In genomic region chr12:43776498-43776897, GRCh38 we compare ENCODE assay signal across 8 cellular contexts. TPM values are rescaled to one million over a fixed set of nuclear protein-coding genes. Genes with fewer than 3 reads are reported as not detected.
DNase-seq lines count a peak whose midpoint lies in the region; ATAC-seq and TF ChIP-seq lines count a peak whose summit lies in the region.

No MANE protein-coding gene starts in this region.

- no peak overlapping the region for H3K56ac ChIP-seq in mesendoderm (ENCODE audit: low read length)

- H2AK5ac ChIP-seq in mesendoderm (ENCODE audit: low read length), result no peak overlapping the region

- H3K4me1 Mint-ChIP-seq in activated naive CD8-positive, alpha-beta T cell treated with anti-CD3 and anti-CD28 coated beads, Interleukin-2, amount 10 ng/mL, durations not matched to agents 7 days and 5 days, result no peaks in the 10 kb centered on the region
- H3K4me1 Mint-ChIP-seq in activated naive CD8-positive, alpha-beta T cell treated with anti-CD3 and anti-CD28 coated beads for 36 hours, result peaks cover 2% of the 10 kb centered on the region

- no peaks in the 10 kb centered on the region for H3K9me3 ChIP-seq in adipocyte (ENCODE audit: control insufficient read depth, low read length)

- POLR2A ChIA-PET in activated naive CD8-positive, alpha-beta T cell treated with anti-CD3 and anti-CD28 coated beads, Interleukin-2, amount 10 ng/mL, durations not matched to agents 7 days and 5 days (lab: Charles Lee), result interaction anchor here (1.1 to 1.3 kb wide), 2 partner anchors 29 to 106 kb away, joined by 3 to 4 read pairs; partner anchors contain the start of gene TWF1

- no peaks in the 10 kb centered on the region for H3K27me3 Mint-ChIP-seq in activated naive CD8-positive, alpha-beta T cell treated with anti-CD3 and anti-CD28 coated beads, Interleukin-2, amount 10 ng/mL, durations not matched to agents 7 days and 5 days
- H3K27me3 Mint-ChIP-seq in activated naive CD8-positive, alpha-beta T cell treated with anti-CD3 and anti-CD28 coated beads for 36 hours, result no peaks in the 10 kb centered on the region

- no peak overlapping the region for H3K9ac ChIP-seq in adipocyte (ENCODE audit: low read length)
- no peak overlapping the region for H3K9ac ChIP-seq in mesendoderm (ENCODE audit: low read length)

- H3K4me3 ChIP-seq in adipocyte (ENCODE audit: low read length) (no peak overlapping the region), mesendoderm (ENCODE audit: low read length) (no peak overlapping the region)

- no peak overlapping the region for H3K4me3 Mint-ChIP-seq in activated naive CD8-positive, alpha-beta T cell treated with anti-CD3 and anti-CD28 coated beads, Interleukin-2, amount 10 ng/mL, durations not matched to agents 7 days and 5 days
- H3K4me3 Mint-ChIP-seq in activated naive CD8-positive, alpha-beta T cell treated with anti-CD3 and anti-CD28 coated beads for 36 hours, result no peak overlapping the region

- WGBS in mesendoderm (ENCODE audit: extremely low coverage, insufficient coverage, low lambda C conversion rate), result no CpG with 5 or more reads among the region's 3 CpGs

- H2BK15ac ChIP-seq in mesendoderm (replicated peaks; ENCODE audit: low read depth), result no peak overlapping the region

- no peaks in the 10 kb centered on the region for H3K4me1 ChIP-seq in adipocyte (ENCODE audit: control insufficient read depth, insufficient read depth, low read length)
- H3K4me1 ChIP-seq in mesendoderm (ENCODE audit: control insufficient read depth, low read depth, low read length), result no peaks in the 10 kb centered on the region

- peak; percentile 54 for ATAC-seq in activated naive CD8-positive, alpha-beta T cell treated with anti-CD3 and anti-CD28 coated beads, Interleukin-2, amount 10 ng/mL, durations not matched to agents 7 days and 5 days (ENCODE audit: low read depth)
- ATAC-seq in HG03520 (IDR thresholded peaks at IDR 0.05; ENCODE audit: unreplicated experiment) (no peak), HG03039 (IDR thresholded peaks at IDR 0.05; ENCODE audit: unreplicated experiment) (no peak), omental fat pad (ENCODE audit: low FRiP score) (no peak)

- H4K5ac ChIP-seq in mesendoderm (ENCODE audit: low read length), result no peak overlapping the region

- no peak overlapping the region for H3K4me2 ChIP-seq in mesendoderm (ENCODE audit: low read length)

- no peaks in the 10 kb centered on the region for H3K79me2 ChIP-seq in mesendoderm (ENCODE audit: control insufficient read depth, insufficient read depth, low read length)

- DNase-seq in activated naive CD8-positive, alpha-beta T cell treated with anti-CD3 and anti-CD28 coated beads, Interleukin-2, amount 10 ng/mL, durations not matched to agents 7 days and 5 days, result no peak
- DNase-seq in activated naive CD8-positive, alpha-beta T cell treated with anti-CD3 and anti-CD28 coated beads for 36 hours, result no peak
- DNase-seq in LHCN-M2 (ENCODE audit: low read depth), result peak; percentile 12
- peak; percentile 49 for DNase-seq in adipocyte (ENCODE audit: low read depth)
- peak; percentile 46 for DNase-seq in mesendoderm
- DNase-seq in omental fat pad (ENCODE audit: low spot score), result no peak

- H2BK5ac ChIP-seq in mesendoderm (ENCODE audit: low read length), result no peak overlapping the region

- no peak for TF ChIP-seq CTCF in omental fat pad (IDR thresholded peaks at IDR 0.05)

- no peaks in the 10 kb centered on the region for H3K9me3 Mint-ChIP-seq in activated naive CD8-positive, alpha-beta T cell treated with anti-CD3 and anti-CD28 coated beads, Interleukin-2, amount 10 ng/mL, durations not matched to agents 7 days and 5 days
- H3K9me3 Mint-ChIP-seq in activated naive CD8-positive, alpha-beta T cell treated with anti-CD3 and anti-CD28 coated beads for 36 hours, result no peaks in the 10 kb centered on the region

- no peaks in the 10 kb centered on the region for H3K27me3 ChIP-seq in adipocyte (replicated peaks; ENCODE audit: control insufficient read depth, insufficient read depth, low read length)
- H3K27me3 ChIP-seq in mesendoderm (ENCODE audit: insufficient read depth, low read length, poor library complexity), result no peaks in the 10 kb centered on the region

- H3K4ac ChIP-seq in mesendoderm (ENCODE audit: low read depth, low read length), result no peak overlapping the region

- H4K8ac ChIP-seq in mesendoderm (ENCODE audit: low read depth, low read length), result no peak overlapping the region

- H3K36me3 ChIP-seq in adipocyte (ENCODE audit: control insufficient read depth, insufficient read depth, low read length, severe bottlenecking) (peaks cover 82% of the 10 kb centered on the region), mesendoderm (ENCODE audit: control insufficient read depth, insufficient read depth, low read length) (no peaks in the 10 kb centered on the region)

- H2BK120ac ChIP-seq in mesendoderm (ENCODE audit: low read depth, low read length), result no peak overlapping the region

- H3K27ac ChIP-seq in mesendoderm (ENCODE audit: low read depth, low read length), result no peak overlapping the region

- no peak overlapping the region for H3K18ac ChIP-seq in mesendoderm (ENCODE audit: low read length)

- H3K27ac Mint-ChIP-seq in activated naive CD8-positive, alpha-beta T cell treated with anti-CD3 and anti-CD28 coated beads, Interleukin-2, amount 10 ng/mL, durations not matched to agents 7 days and 5 days, result no peak overlapping the region
- no peak overlapping the region for H3K27ac Mint-ChIP-seq in activated naive CD8-positive, alpha-beta T cell treated with anti-CD3 and anti-CD28 coated beads for 36 hours

- H3K79me1 ChIP-seq in mesendoderm (ENCODE audit: low read length), result no peaks in the 10 kb centered on the region

- no peak overlapping the region for H3K23ac ChIP-seq in mesendoderm (ENCODE audit: low read length)

- peaks cover 14% of the 10 kb centered on the region for H3K36me3 Mint-ChIP-seq in activated naive CD8-positive, alpha-beta T cell treated with anti-CD3 and anti-CD28 coated beads, Interleukin-2, amount 10 ng/mL, durations not matched to agents 7 days and 5 days
- H3K36me3 Mint-ChIP-seq in activated naive CD8-positive, alpha-beta T cell treated with anti-CD3 and anti-CD28 coated beads for 36 hours, result peaks cover 6% of the 10 kb centered on the region

RNA-seq across cellular contexts. Expression of gene IRAK4, which starts 17.7 kb away (rescaled TPM):
- total RNA-seq in activated naive CD8-positive, alpha-beta T cell treated with anti-CD3 and anti-CD28 coated beads, Interleukin-2, amount 10 ng/mL, durations not matched to agents 7 days and 5 days, result 10 to 100 TPM; 43.4 to 46.0 TPM
- total RNA-seq in activated naive CD8-positive, alpha-beta T cell treated with anti-CD3 and anti-CD28 coated beads for 36 hours, result 10 to 100 TPM; 20.1 to 20.9 TPM
- total RNA-seq in LHCN-M2 (2014; rRNA removed) (41.0 and 41.6 TPM in 2 replicates), omental fat pad (10 to 100 TPM; 17.9 to 41.9 (median 23.9) TPM)
- 9.3 TPM for polyA plus RNA-seq in LHCN-M2 (2012)
- polyA plus RNA-seq in mesendoderm (2013, experiment 1 of 2), result 1.8 TPM
- polyA plus RNA-seq in mesendoderm (2013, experiment 2 of 2), result 1.6 TPM

RNA-seq across cellular contexts. Expression of gene PUS7L, which starts 17.9 kb away (rescaled TPM):
- total RNA-seq in activated naive CD8-positive, alpha-beta T cell treated with anti-CD3 and anti-CD28 coated beads, Interleukin-2, amount 10 ng/mL, durations not matched to agents 7 days and 5 days, result 10 to 100 TPM; 21.7 to 26.3 TPM
- total RNA-seq in activated naive CD8-positive, alpha-beta T cell treated with anti-CD3 and anti-CD28 coated beads for 36 hours, result 10 to 100 TPM; 26.7 to 32.4 TPM
- total RNA-seq in LHCN-M2 (2014; rRNA removed) (44.9 and 52.8 TPM in 2 replicates), omental fat pad (1 to 10 TPM; 6.8 to 9.8 (median 7.9) TPM)
- 5.0 TPM for polyA plus RNA-seq in LHCN-M2 (2012)
- polyA plus RNA-seq in mesendoderm (2013, experiment 1 of 2), result 17.1 TPM
- polyA plus RNA-seq in mesendoderm (2013, experiment 2 of 2), result 16.3 TPM

RNA-seq across cellular contexts. Expression of gene TWF1, which starts 29.6 kb away (rescaled TPM):
- 10 to 100 TPM; 27.2 to 29.0 TPM for total RNA-seq in activated naive CD8-positive, alpha-beta T cell treated with anti-CD3 and anti-CD28 coated beads, Interleukin-2, amount 10 ng/mL, durations not matched to agents 7 days and 5 days
- 10 to 100 TPM; 24.3 to 24.4 TPM for total RNA-seq in activated naive CD8-positive, alpha-beta T cell treated with anti-CD3 and anti-CD28 coated beads for 36 hours
- 211 and 248 TPM in 2 replicates for total RNA-seq in LHCN-M2 (2014; rRNA removed)
- 48.1 TPM for polyA plus RNA-seq in LHCN-M2 (2012)
- polyA plus RNA-seq in mesendoderm (2013, experiment 1 of 2), result 25.0 TPM
- 25.1 TPM for polyA plus RNA-seq in mesendoderm (2013, experiment 2 of 2)
- total RNA-seq in omental fat pad, result 10 to 100 TPM; 66.3 to 80.1 (median 70.7) TPM

RNA-seq across cellular contexts. Expression of gene TMEM117, which starts 59.4 kb away (rescaled TPM):
- total RNA-seq in activated naive CD8-positive, alpha-beta T cell treated with anti-CD3 and anti-CD28 coated beads, Interleukin-2, amount 10 ng/mL, durations not matched to agents 7 days and 5 days, result 1 to 10 TPM in 1 of 2 experiments, under 1 TPM in 1; 0.58 to 1.0 TPM
- under 1 TPM; 0.68 to 0.74 TPM for total RNA-seq in activated naive CD8-positive, alpha-beta T cell treated with anti-CD3 and anti-CD28 coated beads for 36 hours
- 12.5 and 23.5 TPM in 2 replicates for total RNA-seq in LHCN-M2 (2014; rRNA removed)
- 3.6 TPM for polyA plus RNA-seq in LHCN-M2 (2012)
- 0.58 TPM for polyA plus RNA-seq in mesendoderm (2013, experiment 1 of 2)
- 0.53 TPM for polyA plus RNA-seq in mesendoderm (2013, experiment 2 of 2)
- total RNA-seq in omental fat pad, result 10 to 100 TPM in 1 of 4 donors, 1 to 10 TPM in 3; 7.5 to 13.1 (median 8.2) TPM

Comparison
In these comparisons a context has a peak if more than half of its experiments do, and no peak if none do; other contexts are left out.
1. DNase-seq: peak in LHCN-M2 (single experiment), adipocyte (single experiment) and mesendoderm (single experiment); none in activated naive CD8-positive, alpha-beta T cell treated with anti-CD3 and anti-CD28 coated beads, Interleukin-2, amount 10 ng/mL, durations not matched to agents 7 days and 5 days (single experiment), activated naive CD8-positive, alpha-beta T cell treated with anti-CD3 and anti-CD28 coated beads for 36 hours (single experiment) and omental fat pad (single experiment).